Comparison of ENCODE assay signal across 18 cellular contexts in genomic region chr17:49913226-49914095, GRCh38. TPM values are rescaled to one million over a fixed set of nuclear protein-coding genes. Genes with fewer than 3 reads are reported as not detected.
DNase-seq lines count a peak whose midpoint lies in the region; ATAC-seq, FAIRE-seq and TF ChIP-seq lines count a peak whose summit lies in the region.
"Had no signal": no experiment of that assay in that cellular context is flagged by ENCODE, and none has a peak within 500 bp of the region (broad histone marks: within the 10 kb centered on the region; RNA-seq: fewer than 3 reads in every experiment).

No MANE protein-coding gene starts in this region.

- H3K4me1 ChIP-seq in astrocyte (ENCODE audit: insufficient read depth, low read length) = peaks cover 11% of the 10 kb centered on the region

- H3K4me2 ChIP-seq in astrocyte (ENCODE audit: low read length) = peak overlapping the region; percentile 30

- DNase-seq in AG20443 (ENCODE audit: low spot score) (peak; percentile 79), HS-5 (ENCODE audit: low read depth) (peak; percentile 25), astrocyte (ENCODE audit: low read depth) (peak; percentile 64), kidney tubule cell (ENCODE audit: low spot score) (peak; percentile 74), NAMALWA (ENCODE audit: low spot score) (no peak)
- DNase-seq: CD4-positive, alpha-beta T cell; foreskin melanocyte; kidney; naive B cell; SHP77; stimulated activated naive CD8-positive, alpha-beta T cell treated with anti-CD3 and anti-CD28 coated beads, Interleukin-15, amount 100 ng/mL, for 72 hours had no signal

- H3K27me3 Mint-ChIP-seq in astrocyte (ENCODE audit: low read depth, unreplicated experiment) = peaks cover 86% of the 10 kb centered on the region

- H3K9me3 ChIP-seq in astrocyte (ENCODE audit: insufficient read depth, low read depth, low read length) = no peaks in the 10 kb centered on the region
- H3K9me3 ChIP-seq: right atrium auricular region had no signal

- H3K27ac Mint-ChIP-seq in astrocyte (ENCODE audit: unreplicated experiment) = no peak overlapping the region
- H3K27ac Mint-ChIP-seq: activated naive CD4-positive, alpha-beta T cell treated with anti-CD3 and anti-CD28 coated beads, Interleukin-2, amount 50 U/mL, for 72 hours; CD4-positive, alpha-beta T cell; stimulated activated naive CD8-positive, alpha-beta T cell treated with anti-CD3 and anti-CD28 coated beads, Interleukin-15, amount 100 ng/mL, for 72 hours had no signal

- H4K20me1 ChIP-seq in astrocyte (ENCODE audit: insufficient read depth, low read length) = no peaks in the 10 kb centered on the region

- H3K9ac ChIP-seq in astrocyte (ENCODE audit: low read length) = no peak overlapping the region

- no peak overlapping the region for H3K4me3 ChIP-seq in astrocyte (ENCODE audit: insufficient read depth, low read depth, low read length)
- H3K4me3 ChIP-seq: coronary artery, right atrium auricular region had no signal

- ATAC-seq in GM21390 (IDR thresholded peaks at IDR 0.05; ENCODE audit: unreplicated experiment) = no peak
- no peak for ATAC-seq in HG03432 (IDR thresholded peaks at IDR 0.05; ENCODE audit: unreplicated experiment)
- ATAC-seq in HG03039 (IDR thresholded peaks at IDR 0.05; ENCODE audit: unreplicated experiment) = no peak
- ATAC-seq: activated naive CD4-positive, alpha-beta T cell treated with anti-CD3 and anti-CD28 coated beads, Interleukin-2, amount 50 U/mL, for 72 hours; stimulated activated naive CD8-positive, alpha-beta T cell treated with anti-CD3 and anti-CD28 coated beads, Interleukin-15, amount 100 ng/mL, for 72 hours had no signal

- no peak overlapping the region for H2AFZ ChIP-seq in astrocyte (ENCODE audit: low read depth, low read length)

- peaks cover 4% of the 10 kb centered on the region for H3K4me1 Mint-ChIP-seq in astrocyte (ENCODE audit: low read depth, unreplicated experiment)

- no peaks in the 10 kb centered on the region for H3K36me3 ChIP-seq in astrocyte (ENCODE audit: insufficient read depth, low read length)
- H3K36me3 ChIP-seq: right atrium auricular region had no signal

- TF ChIP-seq CTCF in astrocyte (IDR thresholded peaks at IDR 0.05; ENCODE audit: insufficient read depth, low read depth, low read length) = no peak

- no peak overlapping the region for H3K4me3 Mint-ChIP-seq in astrocyte (ENCODE audit: unreplicated experiment)
- H3K4me3 Mint-ChIP-seq: CD4-positive, alpha-beta T cell; naive B cell; stimulated activated naive CD8-positive, alpha-beta T cell treated with anti-CD3 and anti-CD28 coated beads, Interleukin-15, amount 100 ng/mL, for 72 hours had no signal

- no peaks in the 10 kb centered on the region for H3K9me3 Mint-ChIP-seq in astrocyte (ENCODE audit: unreplicated experiment)
- H3K9me3 Mint-ChIP-seq: activated naive CD4-positive, alpha-beta T cell treated with anti-CD3 and anti-CD28 coated beads, Interleukin-2, amount 50 U/mL, for 72 hours; CD4-positive, alpha-beta T cell; stimulated activated naive CD8-positive, alpha-beta T cell treated with anti-CD3 and anti-CD28 coated beads, Interleukin-15, amount 100 ng/mL, for 72 hours had no signal

- no peak overlapping the region for H3K27ac ChIP-seq in astrocyte (ENCODE audit: low read depth, low read length)
- H3K27ac ChIP-seq: coronary artery, right atrium auricular region, VCaP had no signal

- FAIRE-seq in astrocyte (lab: Jason Lieb, UNC) = peak; percentile 78
- FAIRE-seq: kidney had no signal

- no peaks in the 10 kb centered on the region for H3K36me3 Mint-ChIP-seq in astrocyte (ENCODE audit: low read depth, unreplicated experiment)
- H3K36me3 Mint-ChIP-seq: activated naive CD4-positive, alpha-beta T cell treated with anti-CD3 and anti-CD28 coated beads, Interleukin-2, amount 50 U/mL, for 72 hours had no signal

- H3K27me3 ChIP-seq in astrocyte (ENCODE audit: insufficient read depth, low read length) = peaks cover 59% of the 10 kb centered on the region

- no peaks in the 10 kb centered on the region for H3K79me2 ChIP-seq in astrocyte (ENCODE audit: insufficient read depth, low read length)

RNA-seq across cellular contexts. Expression of gene DLX4, which starts 55.5 kb away (rescaled TPM):
- total RNA-seq in astrocyte = not detected in 2 replicates
